In genomic region chr7:156647330-156647729, GRCh38 we compare ENCODE assay signal across 1 cellular context. TPM values are rescaled to one million over a fixed set of nuclear protein-coding genes. Genes with fewer than 3 reads are reported as not detected.
"Had no signal": no experiment of that assay in that cellular context is flagged by ENCODE, and none has a peak within 500 bp of the region (broad histone marks: within the 10 kb centered on the region; RNA-seq: fewer than 3 reads in every experiment).

No MANE protein-coding gene starts in this region.

RNA-seq across cellular contexts. Expression of gene RNF32, which starts 6.8 kb away (rescaled TPM):
- total RNA-seq: endothelial cell of umbilical vein had no signal
